ENCODE assay signal across 32 cellular contexts in genomic region chr6:144568241-144568640, GRCh38.
"Had no signal": no experiment of that assay in that cellular context is flagged by ENCODE, and none has a peak within 500 bp of the region (broad histone marks: within the 10 kb centered on the region; RNA-seq: fewer than 3 reads in every experiment).

No MANE protein-coding gene starts in this region.

- DNase-seq: colonic mucosa; effector CD8-positive, alpha-beta T cell; endodermal cell; foreskin melanocyte; glutamatergic neuron; heart right ventricle; hippocampal formation; left cardiac atrium; left lung; mesenchymal stem cell; mucosa of descending colon; naive B cell; nephron progenitor cell; nucleus accumbens; ovary; posterior cingulate gyrus; psoas muscle; right cardiac atrium; sigmoid colon; spleen; stimulated activated CD4-positive, alpha-beta T cell treated with anti-CD3 and anti-CD28 coated beads, Interleukin-2, amount 100 ng/mL, for 48 hours; stimulated activated naive B cell treated with anti-CD40 and anti-IgM and Interleukin-4, amounts not matched to agents 10 μg/mL and 1 μg/mL and 100 μg/mL, for 72 hours; upper lobe of left lung; uterus had no signal

- H3K27ac ChIP-seq: colonic mucosa, epithelial cell of prostate, heart right ventricle, left lung, ovary, psoas muscle, sigmoid colon, skin epidermis, spleen, thoracic aorta, tibial nerve, upper lobe of left lung, uterus had no signal

- H3K27me3 Mint-ChIP-seq: dendritic cell treated with granulocyte-macrophage colony-stimulating factor and Interleukin-4, amounts not matched to agents 40 ng/mL and 50 ng/mL, for 4 days; naive B cell; stimulated activated naive B cell treated with anti-CD40 and anti-IgM and Interleukin-4, amounts not matched to agents 10 μg/mL and 1 μg/mL and 100 μg/mL, for 72 hours; stimulated activated naive CD8-positive, alpha-beta T cell treated with anti-CD3 and anti-CD28 coated beads, Interleukin-15, Interleukin-2, amounts not matched to agents 100 ng/mL and 50 ng/mL, for 24 hours had no signal

- H3K36me3 ChIP-seq: colonic mucosa, ovary, sigmoid colon, thoracic aorta, uterus had no signal

- H3K4me3 ChIP-seq: colonic mucosa, heart right ventricle, left lung, mucosa of descending colon, ovary, psoas muscle, sigmoid colon, skin epidermis, spleen, thoracic aorta, tibial nerve, upper lobe of left lung, uterus had no signal

- H3K27me3 ChIP-seq: colonic mucosa, heart right ventricle, left lung, ovary, sigmoid colon, spleen, tibial nerve, upper lobe of left lung, uterus had no signal

- H3K4me3 Mint-ChIP-seq: dendritic cell treated with granulocyte-macrophage colony-stimulating factor and Interleukin-4, amounts not matched to agents 40 ng/mL and 50 ng/mL, for 4 days; endodermal cell; mesothelial cell of epicardium; naive B cell; nephron progenitor cell; stimulated activated naive B cell treated with anti-CD40 and anti-IgM and Interleukin-4, amounts not matched to agents 10 μg/mL and 1 μg/mL and 100 μg/mL, for 72 hours; stimulated activated naive CD8-positive, alpha-beta T cell treated with anti-CD3 and anti-CD28 coated beads, Interleukin-15, Interleukin-2, amounts not matched to agents 100 ng/mL and 50 ng/mL, for 24 hours had no signal

- H3K4me1 ChIP-seq: colonic mucosa, left lung, psoas muscle, sigmoid colon, tibial nerve, upper lobe of left lung, uterus had no signal

- H3K27ac Mint-ChIP-seq: dendritic cell treated with granulocyte-macrophage colony-stimulating factor and Interleukin-4, amounts not matched to agents 40 ng/mL and 50 ng/mL, for 4 days; endodermal cell; mesothelial cell of epicardium; naive B cell; nephron progenitor cell; stimulated activated naive B cell treated with anti-CD40 and anti-IgM and Interleukin-4, amounts not matched to agents 10 μg/mL and 1 μg/mL and 100 μg/mL, for 72 hours; stimulated activated naive CD8-positive, alpha-beta T cell treated with anti-CD3 and anti-CD28 coated beads, Interleukin-15, Interleukin-2, amounts not matched to agents 100 ng/mL and 50 ng/mL, for 24 hours had no signal

- H3K4me1 Mint-ChIP-seq: mesothelial cell of epicardium; naive B cell; nephron progenitor cell; stimulated activated naive B cell treated with anti-CD40 and anti-IgM and Interleukin-4, amounts not matched to agents 10 μg/mL and 1 μg/mL and 100 μg/mL, for 72 hours had no signal

- ATAC-seq: esophagus mucosa; heart right ventricle; left cardiac atrium; left lung; mucosa of descending colon; psoas muscle; right cardiac atrium; stimulated activated naive B cell treated with anti-CD40 and anti-IgM and Interleukin-4, amounts not matched to agents 10 μg/mL and 1 μg/mL and 100 μg/mL, for 72 hours had no signal

- H3K9me3 ChIP-seq: colonic mucosa, heart right ventricle, left lung, mucosa of descending colon, ovary, psoas muscle, sigmoid colon, thoracic aorta, tibial nerve, upper lobe of left lung, uterus had no signal

- H3K9me3 Mint-ChIP-seq: dendritic cell treated with granulocyte-macrophage colony-stimulating factor and Interleukin-4, amounts not matched to agents 40 ng/mL and 50 ng/mL, for 4 days; nephron progenitor cell; stimulated activated naive CD8-positive, alpha-beta T cell treated with anti-CD3 and anti-CD28 coated beads, Interleukin-15, Interleukin-2, amounts not matched to agents 100 ng/mL and 50 ng/mL, for 24 hours had no signal
